ENCODE assay signal across 1 cellular context in genomic region chr15:75646112-75646943, GRCh38.
TF ChIP-seq lines count a peak whose summit lies in the region.

No MANE protein-coding gene starts in this region.

TF ChIP-seq in HCT116, 20 proteins besides CTCF, POLR2A, EP300 and RAD21 (continued from another document):
- TF ChIP-seq ZBTB33 (IDR thresholded peaks at IDR 0.05; ENCODE audit: extremely low read depth, insufficient replicate concordance, low read length) (no peak), TCF7L2 (IDR thresholded peaks at IDR 0.05; ENCODE audit: borderline replicate concordance, extremely low read depth, insufficient read depth, insufficient read length) (no peak), ZNF274 (IDR thresholded peaks at IDR 0.05; ENCODE audit: low read depth, low read length) (no peak)
